Comparison of ENCODE assay signal across 7 cellular contexts in the genomic region with DNA sequence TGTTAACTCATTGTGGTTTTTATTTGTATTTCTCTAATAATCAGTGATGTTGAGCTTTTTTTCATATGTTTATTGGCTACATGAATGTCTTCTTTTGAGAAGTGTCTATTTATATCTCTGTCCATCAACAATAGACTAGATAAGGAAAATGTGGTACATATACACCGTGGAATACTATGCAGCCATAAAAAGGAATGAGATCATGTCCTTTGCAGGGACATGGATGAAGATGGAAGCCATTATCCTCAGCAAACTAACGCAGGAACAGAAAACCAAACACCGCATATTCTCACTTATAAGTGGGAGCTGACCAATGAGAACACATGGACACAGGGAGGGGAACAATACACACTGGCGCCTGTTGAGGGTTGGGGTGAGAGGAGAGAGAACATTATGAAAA. TPM values are rescaled to one million over a fixed set of nuclear protein-coding genes. Genes with fewer than 3 reads are reported as not detected.
"Had no signal": no experiment of that assay in that cellular context is flagged by ENCODE, and none has a peak within 500 bp of the region (broad histone marks: within the 10 kb centered on the region; RNA-seq: fewer than 3 reads in every experiment).

No MANE protein-coding gene starts in this region.

RNA-seq across cellular contexts. Expression of gene RANBP3L, which starts 40.0 kb away (rescaled TPM):
- total RNA-seq: OCI-LY7, PC-3, PC-9, SJSA1, SK-MEL-5, T-cell had no signal
- polyA plus RNA-seq: SK-N-SH had no signal
